ENCODE assay signal across 1 cellular context in the genomic region with DNA sequence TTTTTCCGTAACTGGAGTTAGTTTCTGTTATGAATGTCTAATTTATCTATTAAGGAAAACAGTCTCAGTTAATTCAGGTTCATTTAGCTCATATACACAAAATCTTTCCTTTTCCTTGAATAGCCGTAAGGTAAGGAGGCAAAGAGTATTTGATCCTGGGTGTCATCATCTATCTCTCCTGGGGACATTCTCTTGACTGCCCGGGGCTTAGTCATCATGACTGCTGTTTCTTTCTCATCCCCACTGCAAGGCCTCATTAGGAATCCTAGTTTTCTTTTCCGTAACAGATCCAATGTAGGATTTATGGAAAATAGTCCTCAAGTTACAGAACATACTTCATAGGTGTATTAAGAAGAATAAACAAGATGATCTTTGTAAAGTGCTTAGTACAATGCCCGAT.
TF ChIP-seq lines count a peak whose summit lies in the region.

No MANE protein-coding gene starts in this region.

TF ChIP-seq in K562, 482 proteins besides CTCF, POLR2A, EP300 and RAD21 (continued from another document):
- no peak for TF ChIP-seq ATF4 (CRISPR knock-in tag; IDR thresholded peaks at IDR 0.05)
- TF ChIP-seq ELF1 (tag; IDR thresholded peaks at IDR 0.05): no peak
- no peak for TF ChIP-seq TSC22D4 (tag; IDR thresholded peaks at IDR 0.05)
- TF ChIP-seq RBM22 (IDR thresholded peaks at IDR 0.05; ENCODE audit: low read depth, low read length, poor library complexity, severe bottlenecking): no peak
